In the genomic region with DNA sequence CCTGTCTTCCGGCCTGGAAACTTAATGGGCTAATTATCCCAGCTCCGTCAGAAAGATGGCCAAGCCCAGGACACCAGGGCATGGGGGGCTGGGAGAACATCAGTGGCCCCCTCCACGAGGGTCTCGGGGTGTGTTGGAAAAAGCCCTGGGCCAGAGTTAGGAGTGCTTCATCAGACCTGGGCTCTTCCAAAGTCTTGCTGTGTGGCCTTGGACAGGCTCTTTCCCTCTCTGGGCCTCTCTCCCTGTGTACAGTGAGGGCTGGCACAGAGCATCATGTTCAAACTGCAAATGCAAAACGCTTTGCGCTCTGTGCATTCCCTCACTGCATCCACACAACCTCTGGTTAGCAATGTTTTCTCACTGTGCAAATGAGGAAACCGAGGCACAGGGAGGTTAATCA, we compare ENCODE assay signal across 9 cellular contexts. TPM values are rescaled to one million over a fixed set of nuclear protein-coding genes. Genes with fewer than 3 reads are reported as not detected.
"Had no signal": no experiment of that assay in that cellular context is flagged by ENCODE, and none has a peak within 500 bp of the region (broad histone marks: within the 10 kb centered on the region; RNA-seq: fewer than 3 reads in every experiment).

No MANE protein-coding gene starts in this region.

- FAIRE-seq: H54, HTR-8/SVneo had no signal

- DNase-seq: GM23248, GOT3, H9, HCEC 1CT, HFFc6, KG1 had no signal

- H3K9ac ChIP-seq: GM23248 had no signal

- H3K4me3 ChIP-seq: GM23248 had no signal

- H2AFZ ChIP-seq: GM23248 had no signal

- H3K27ac ChIP-seq: GM23248 had no signal

RNA-seq across cellular contexts. Expression of a gene that starts 48.3 kb away (rescaled TPM):
- polyA plus RNA-seq: IgD-negative memory B cell had no signal
